ENCODE assay signal across 20 cellular contexts in the genomic region with DNA sequence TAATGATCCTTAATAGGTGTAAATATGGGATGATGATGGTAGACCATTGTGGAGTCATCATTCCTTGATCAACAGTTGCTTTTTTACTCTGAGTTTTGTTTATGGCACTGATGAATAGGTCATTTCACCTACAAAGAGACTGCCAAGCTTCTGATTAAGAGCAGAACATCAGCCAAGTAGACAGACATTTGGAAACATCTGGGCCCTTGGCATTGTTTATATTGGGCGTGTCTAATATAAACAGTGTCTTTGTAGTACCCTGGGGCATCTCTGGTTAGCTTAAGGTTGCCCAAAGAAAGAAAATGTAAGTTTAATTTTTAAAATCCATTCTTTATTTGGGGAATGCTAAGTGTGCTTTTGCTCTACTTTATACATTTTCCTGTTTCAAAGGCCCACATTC.
"Had no signal": no experiment of that assay in that cellular context is flagged by ENCODE, and none has a peak within 500 bp of the region (broad histone marks: within the 10 kb centered on the region; RNA-seq: fewer than 3 reads in every experiment).

No MANE protein-coding gene starts in this region.

- H2AFZ ChIP-seq: neural progenitor cell had no signal

- ATAC-seq: activated CD8-positive, alpha-beta T cell treated with anti-CD3 and anti-CD28 coated beads for 36 hours; activated T-cell treated with anti-CD3 and anti-CD28 coated beads, Interleukin-2, amount 50 U/mL, for 4 hours; gastroesophageal sphincter; left colon; stimulated activated naive B cell treated with anti-CD40 and anti-IgM and Interleukin-4, amounts not matched to agents 10 μg/mL and 1 μg/mL and 100 μg/mL, for 72 hours had no signal

- H3K9me3 Mint-ChIP-seq: activated CD8-positive, alpha-beta T cell treated with anti-CD3 and anti-CD28 coated beads for 36 hours; activated T-cell treated with anti-CD3 and anti-CD28 coated beads, Interleukin-2, amount 50 U/mL, for 4 hours; neural progenitor cell had no signal

- H3K27ac ChIP-seq: gastroesophageal sphincter, neural progenitor cell, ovary, thyroid gland, uterus had no signal

- H3K36me3 ChIP-seq: gastroesophageal sphincter, neural progenitor cell, ovary, thyroid gland, uterus had no signal

- H3K27me3 ChIP-seq: gastroesophageal sphincter, neural progenitor cell, ovary, thyroid gland, uterus had no signal

- H3K27ac Mint-ChIP-seq: activated CD8-positive, alpha-beta T cell treated with anti-CD3 and anti-CD28 coated beads for 36 hours; naive B cell; neural progenitor cell; stimulated activated naive B cell treated with anti-CD40 and anti-IgM and Interleukin-4, amounts not matched to agents 10 μg/mL and 1 μg/mL and 100 μg/mL, for 72 hours had no signal

- H3K27me3 Mint-ChIP-seq: central memory CD8-positive, alpha-beta T cell; stimulated activated naive B cell treated with anti-CD40 and anti-IgM and Interleukin-4, amounts not matched to agents 10 μg/mL and 1 μg/mL and 100 μg/mL, for 72 hours had no signal

- H3K4me3 ChIP-seq: gastroesophageal sphincter, lung, neural progenitor cell, ovary, thyroid gland, uterus had no signal

- H3K4me3 Mint-ChIP-seq: activated CD8-positive, alpha-beta T cell treated with anti-CD3 and anti-CD28 coated beads for 36 hours; activated T-cell treated with anti-CD3 and anti-CD28 coated beads, Interleukin-2, amount 50 U/mL, for 4 hours; central memory CD8-positive, alpha-beta T cell; naive B cell; neural progenitor cell; stimulated activated naive B cell treated with anti-CD40 and anti-IgM and Interleukin-4, amounts not matched to agents 10 μg/mL and 1 μg/mL and 100 μg/mL, for 72 hours had no signal

- H3K36me3 Mint-ChIP-seq: stimulated activated naive B cell treated with anti-CD40 and anti-IgM and Interleukin-4, amounts not matched to agents 10 μg/mL and 1 μg/mL and 100 μg/mL, for 72 hours had no signal

- H3K9me3 ChIP-seq: gastroesophageal sphincter, ovary, thyroid gland, uterus had no signal

- H3K4me1 ChIP-seq: uterus had no signal

- H3K4me1 Mint-ChIP-seq: central memory CD8-positive, alpha-beta T cell; naive B cell; neural progenitor cell; stimulated activated naive B cell treated with anti-CD40 and anti-IgM and Interleukin-4, amounts not matched to agents 10 μg/mL and 1 μg/mL and 100 μg/mL, for 72 hours had no signal

- DNase-seq: activated CD4-positive, alpha-beta T cell treated with anti-CD3 and anti-CD28 coated beads for 4 hours; activated CD8-positive, alpha-beta T cell treated with anti-CD3 and anti-CD28 coated beads for 36 hours; activated effector memory CD4-positive, alpha-beta T cell treated with Interleukin-2 at 50 U/mL for 16 hours; activated naive CD4-positive, alpha-beta T cell treated with anti-CD3 and anti-CD28 coated beads, Interleukin-2, amount 50 U/mL, for 16 hours; activated T-cell treated with anti-CD3 and anti-CD28 coated beads, Interleukin-2, amount 50 U/mL, for 4 hours; amniotic stem cell; effector CD8-positive, alpha-beta T cell; left colon; naive B cell; ovary; stimulated activated CD4-positive, alpha-beta T cell treated with anti-CD3 and anti-CD28 coated beads, Interleukin-2, amount 100 ng/mL, for 48 hours; stimulated activated naive B cell treated with anti-CD40 and anti-IgM and Interleukin-4, amounts not matched to agents 10 μg/mL and 1 μg/mL and 100 μg/mL, for 72 hours; T-helper 1 cell; T1000; thyroid gland; uterus had no signal
